In the genomic region with DNA sequence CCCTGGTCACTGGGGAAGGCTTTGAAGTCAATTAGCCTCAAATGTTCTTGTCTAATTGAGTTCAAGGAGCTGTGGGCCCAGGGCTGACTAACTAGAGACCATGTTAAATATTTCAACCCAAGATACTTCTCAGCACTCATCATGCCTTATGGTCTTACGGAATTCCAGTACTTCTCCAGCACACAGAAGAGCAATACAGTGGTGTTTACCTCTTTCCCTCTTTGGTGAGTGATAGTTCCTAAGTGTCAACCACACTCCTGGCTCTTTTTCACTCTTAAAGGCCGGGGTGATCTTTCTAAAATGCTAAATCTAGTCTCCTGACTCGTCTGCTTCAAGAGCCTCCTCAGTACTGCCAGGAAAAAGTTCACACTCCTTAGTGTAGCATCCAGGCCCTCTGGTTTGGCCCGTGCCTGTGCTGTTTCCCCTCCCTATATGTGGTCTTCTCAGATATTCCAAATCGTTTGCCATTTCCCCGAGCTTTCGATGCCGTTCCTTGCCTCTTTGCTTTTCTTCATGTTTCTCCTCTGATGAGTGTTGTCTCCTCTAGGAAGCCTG, we compare ENCODE assay signal across 1 cellular context.
TF ChIP-seq lines count a peak whose summit lies in the region.

No MANE protein-coding gene starts in this region.

TF ChIP-seq in HepG2, 621 proteins besides CTCF, POLR2A, EP300 and RAD21 (continued from another document):
- TF ChIP-seq DBP (CRISPR knock-in tag; IDR thresholded peaks at IDR 0.05; ENCODE audit: not compliant biosample characterization) (no peak), NCOA5 (CRISPR knock-in tag; IDR thresholded peaks at IDR 0.05) (no peak), RFXAP (CRISPR knock-in tag; IDR thresholded peaks at IDR 0.05; ENCODE audit: borderline replicate concordance) (no peak), TBX2 (CRISPR knock-in tag; IDR thresholded peaks at IDR 0.05; ENCODE audit: borderline replicate concordance) (no peak), ZNF337 (CRISPR knock-in tag; IDR thresholded peaks at IDR 0.05; ENCODE audit: borderline replicate concordance, low read depth) (no peak), ZNF605 (CRISPR knock-in tag; IDR thresholded peaks at IDR 0.05) (no peak), NR1H2 (CRISPR knock-in tag; IDR thresholded peaks at IDR 0.05; ENCODE audit: borderline replicate concordance, low read depth) (no peak), EHMT2 (IDR thresholded peaks at IDR 0.05; ENCODE audit: borderline replicate concordance, low read depth, low read length) (no peak), HINFP (CRISPR knock-in tag; IDR thresholded peaks at IDR 0.05; ENCODE audit: low read depth) (no peak), NFE2L1 (CRISPR knock-in tag; IDR thresholded peaks at IDR 0.05; ENCODE audit: borderline replicate concordance) (no peak), SKI (IDR thresholded peaks at IDR 0.05; ENCODE audit: partially characterized antibody) (no peak)
- TF ChIP-seq, protein P1, sequence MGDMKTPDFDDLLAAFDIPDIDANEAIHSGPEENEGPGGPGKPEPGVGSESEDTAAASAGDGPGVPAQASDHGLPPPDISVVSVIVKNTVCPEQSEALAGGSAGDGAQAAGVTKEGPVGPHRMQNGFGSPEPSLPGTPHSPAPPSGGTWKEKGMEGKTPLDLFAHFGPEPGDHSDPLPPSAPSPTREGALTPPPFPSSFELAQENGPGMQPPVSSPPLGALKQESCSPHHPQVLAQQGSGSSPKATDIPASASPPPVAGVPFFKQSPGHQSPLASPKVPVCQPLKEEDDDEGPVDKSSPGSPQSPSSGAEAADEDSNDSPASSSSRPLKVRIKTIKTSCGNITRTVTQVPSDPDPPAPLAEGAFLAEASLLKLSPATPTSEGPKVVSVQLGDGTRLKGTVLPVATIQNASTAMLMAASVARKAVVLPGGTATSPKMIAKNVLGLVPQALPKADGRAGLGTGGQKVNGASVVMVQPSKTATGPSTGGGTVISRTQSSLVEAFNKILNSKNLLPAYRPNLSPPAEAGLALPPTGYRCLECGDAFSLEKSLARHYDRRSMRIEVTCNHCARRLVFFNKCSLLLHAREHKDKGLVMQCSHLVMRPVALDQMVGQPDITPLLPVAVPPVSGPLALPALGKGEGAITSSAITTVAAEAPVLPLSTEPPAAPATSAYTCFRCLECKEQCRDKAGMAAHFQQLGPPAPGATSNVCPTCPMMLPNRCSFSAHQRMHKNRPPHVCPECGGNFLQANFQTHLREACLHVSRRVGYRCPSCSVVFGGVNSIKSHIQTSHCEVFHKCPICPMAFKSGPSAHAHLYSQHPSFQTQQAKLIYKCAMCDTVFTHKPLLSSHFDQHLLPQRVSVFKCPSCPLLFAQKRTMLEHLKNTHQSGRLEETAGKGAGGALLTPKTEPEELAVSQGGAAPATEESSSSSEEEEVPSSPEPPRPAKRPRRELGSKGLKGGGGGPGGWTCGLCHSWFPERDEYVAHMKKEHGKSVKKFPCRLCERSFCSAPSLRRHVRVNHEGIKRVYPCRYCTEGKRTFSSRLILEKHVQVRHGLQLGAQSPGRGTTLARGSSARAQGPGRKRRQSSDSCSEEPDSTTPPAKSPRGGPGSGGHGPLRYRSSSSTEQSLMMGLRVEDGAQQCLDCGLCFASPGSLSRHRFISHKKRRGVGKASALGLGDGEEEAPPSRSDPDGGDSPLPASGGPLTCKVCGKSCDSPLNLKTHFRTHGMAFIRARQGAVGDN (CRISPR knock-in tag; IDR thresholded peaks at IDR 0.05): no peak
